ENCODE assay signal across 15 cellular contexts in the genomic region with DNA sequence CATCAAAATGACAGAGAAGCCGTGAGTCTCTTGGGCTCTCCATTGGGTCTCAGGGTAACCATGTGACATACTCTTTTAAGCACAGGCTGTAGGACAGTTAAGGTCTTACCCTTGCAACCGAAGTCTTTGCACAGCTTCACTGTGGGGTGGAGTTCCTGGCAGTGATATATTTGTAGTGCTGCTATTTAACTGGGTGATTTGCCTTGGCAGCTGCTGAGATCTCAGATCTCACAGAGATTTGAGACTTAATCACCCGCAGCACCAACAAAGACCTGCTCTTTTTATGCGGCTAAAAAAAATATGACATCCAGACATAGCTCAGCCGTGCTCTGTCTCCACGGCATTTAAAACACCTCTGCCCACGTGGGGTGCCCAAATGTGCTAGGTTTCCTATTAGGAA.
"Had no signal": no experiment of that assay in that cellular context is flagged by ENCODE, and none has a peak within 500 bp of the region (broad histone marks: within the 10 kb centered on the region; RNA-seq: fewer than 3 reads in every experiment).

No MANE protein-coding gene starts in this region.

- DNase-seq: cerebellar nuclear complex; effector memory CD8-positive, alpha-beta T cell; gastrocnemius medialis; kidney; left cardiac atrium; mesendoderm; naive thymus-derived CD8-positive, alpha-beta T cell; ovary; right cardiac atrium; stimulated activated CD4-positive, alpha-beta T cell treated with anti-CD3 and anti-CD28 coated beads, Interleukin-4, amount 100 ng/mL, for 1 hour; stimulated activated naive CD8-positive, alpha-beta T cell treated with anti-CD3 and anti-CD28 coated beads, Interleukin-15, amount 100 ng/mL, for 72 hours; testis had no signal

- H3K27ac ChIP-seq: epithelial cell of prostate, esophagus muscularis mucosa, gastrocnemius medialis, ovary, testis, tibial nerve had no signal

- H3K36me3 ChIP-seq: esophagus muscularis mucosa, gastrocnemius medialis, ovary, tibial nerve had no signal

- H3K9me3 ChIP-seq: gastrocnemius medialis, ovary, testis had no signal

- H3K27me3 ChIP-seq: gastrocnemius medialis, ovary, testis, tibial nerve had no signal

- H3K4me3 ChIP-seq: esophagus muscularis mucosa, gastrocnemius medialis, ovary, testis, tibial nerve had no signal

- H3K4me1 ChIP-seq: esophagus muscularis mucosa, gastrocnemius medialis, tibial nerve had no signal
